25 cellular contexts compared by ENCODE assay signal in the genomic region with DNA sequence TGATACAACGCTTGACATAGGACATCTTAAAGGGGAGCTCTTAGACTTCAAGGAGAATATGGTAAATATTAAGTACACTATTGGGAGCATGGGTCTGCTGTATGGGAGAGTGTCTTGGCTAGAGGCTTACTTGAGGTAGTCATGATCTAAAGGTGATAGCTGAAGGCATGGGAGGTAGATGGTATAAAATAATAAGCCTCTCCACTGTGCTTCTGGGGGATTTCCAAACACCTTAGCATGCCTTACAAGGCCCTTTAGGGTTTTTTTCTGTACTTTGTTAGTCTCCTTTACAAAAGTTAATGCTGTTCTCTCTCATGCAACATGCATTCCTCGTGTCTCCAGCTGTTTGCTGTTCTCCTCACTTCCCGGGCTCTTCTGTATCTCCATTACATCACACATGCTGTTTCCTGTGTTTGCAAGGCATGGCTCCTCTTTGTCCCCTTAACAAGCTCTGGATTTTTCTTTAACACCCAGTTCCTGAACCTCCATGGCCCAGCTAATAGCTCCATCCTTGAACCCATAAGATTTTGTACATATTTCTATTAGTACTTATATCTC.
"Had no signal": no experiment of that assay in that cellular context is flagged by ENCODE, and none has a peak within 500 bp of the region (broad histone marks: within the 10 kb centered on the region; RNA-seq: fewer than 3 reads in every experiment).

No MANE protein-coding gene starts in this region.

- H3K27me3 ChIP-seq: esophagus squamous epithelium, gastroesophageal sphincter, left lung, ovary, spleen had no signal

- H3K9me3 Mint-ChIP-seq: activated T-cell treated with anti-CD3 and anti-CD28 coated beads, Interleukin-2, amount 50 U/mL, for 4 hours; activated T-helper 2 cell treated with anti-CD3 and anti-CD28 coated beads, Interferon-gamma antibody, Interleukin-2, Interleukin-4, amounts not matched to agents 10 μg/mL and 5 μg/mL and 100 μg/mL, durations not matched to agents 14 hours and 24 hours and 36 hours; endodermal cell; natural killer cell; type B pancreatic cell had no signal

- H3K27ac Mint-ChIP-seq: activated naive CD8-positive, alpha-beta T cell; activated T-helper 2 cell treated with anti-CD3 and anti-CD28 coated beads, Interferon-gamma antibody, Interleukin-2, Interleukin-4, amounts not matched to agents 10 μg/mL and 5 μg/mL and 100 μg/mL, durations not matched to agents 14 hours and 24 hours and 36 hours; endodermal cell; natural killer cell; type B pancreatic cell had no signal

- DNase-seq: activated CD4-positive, alpha-beta T cell treated with anti-CD3 and anti-CD28 coated beads for 1 hour; activated CD8-positive, alpha-beta memory T cell treated with anti-CD3 and anti-CD28 coated beads for 24 hours; activated CD8-positive, alpha-beta memory T cell treated with anti-CD3 and anti-CD28 coated beads, Interleukin-2, amount 50 U/mL, for 4 hours; activated naive CD4-positive, alpha-beta T cell; activated T-cell treated with anti-CD3 and anti-CD28 coated beads, Interleukin-2, amount 50 U/mL, for 4 hours; endodermal cell; esophagus squamous epithelium; head of caudate nucleus; hypothalamus; kidney glomerular epithelial cell; left lung; natural killer cell; ovary; spleen; stimulated activated CD4-positive, alpha-beta T cell treated with anti-CD3 and anti-CD28 coated beads, Interleukin-4, amount 100 ng/mL, for 1 hour; stimulated activated naive CD4-positive, alpha-beta T cell treated with Interleukin-2 at 50 U/mL for 16 hours; T-helper 9 cell had no signal

- H3K27ac ChIP-seq: coronary artery, esophagus squamous epithelium, gastroesophageal sphincter, left lung, ovary, prostate gland, spleen, thoracic aorta had no signal

- H3K36me3 Mint-ChIP-seq: activated naive CD8-positive, alpha-beta T cell; natural killer cell; type B pancreatic cell had no signal

- H3K9me3 ChIP-seq: esophagus squamous epithelium, gastroesophageal sphincter, left lung, ovary, prostate gland, spleen, thoracic aorta had no signal

- H3K36me3 ChIP-seq: esophagus squamous epithelium, gastroesophageal sphincter, left lung, ovary, prostate gland, spleen, thoracic aorta had no signal

- H3K27me3 Mint-ChIP-seq: activated naive CD8-positive, alpha-beta T cell; type B pancreatic cell had no signal

- FAIRE-seq: astrocyte had no signal

- ATAC-seq: activated T-cell treated with anti-CD3 and anti-CD28 coated beads, Interleukin-2, amount 50 U/mL, for 4 hours; gastroesophageal sphincter; left lung; natural killer cell had no signal

- H3K4me1 ChIP-seq: left lung, prostate gland had no signal

- H3K4me3 Mint-ChIP-seq: activated naive CD8-positive, alpha-beta T cell; activated T-cell treated with anti-CD3 and anti-CD28 coated beads, Interleukin-2, amount 50 U/mL, for 4 hours; endodermal cell; natural killer cell; type B pancreatic cell had no signal

- H3K4me3 ChIP-seq: coronary artery, esophagus squamous epithelium, gastroesophageal sphincter, left lung, ovary, prostate gland, spleen, thoracic aorta had no signal
